Comparison of ENCODE assay signal across 10 cellular contexts in the genomic region with DNA sequence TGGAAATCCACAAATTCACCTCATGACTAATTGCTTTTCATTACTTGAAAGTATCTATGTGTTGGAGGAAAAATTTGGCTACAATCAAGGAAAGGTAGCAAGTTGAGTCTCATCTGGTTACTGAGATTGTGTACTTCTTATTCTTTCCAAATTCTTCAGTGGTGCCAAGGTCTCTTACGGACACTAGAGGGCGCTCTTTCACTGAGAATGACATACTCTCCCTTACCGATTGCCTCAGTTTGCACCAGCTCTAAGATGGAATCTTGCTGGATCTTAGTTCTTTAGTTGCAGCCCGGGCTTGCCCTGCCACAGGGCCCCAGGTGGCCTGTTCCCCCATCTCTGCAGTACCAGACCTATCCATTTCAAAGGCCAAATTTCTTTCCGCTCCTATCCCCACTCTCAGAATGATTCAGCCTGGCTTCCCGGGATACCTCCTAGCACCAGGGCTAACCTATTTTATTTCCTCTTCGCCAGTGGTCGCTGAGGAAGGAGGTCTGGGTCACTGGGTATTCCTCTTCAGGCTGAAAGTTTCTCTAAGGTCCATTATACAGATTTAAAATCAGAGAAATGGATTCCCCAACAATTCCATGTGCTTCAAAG. TPM values are rescaled to one million over a fixed set of nuclear protein-coding genes. Genes with fewer than 3 reads are reported as not detected.
DNase-seq lines count a peak whose midpoint lies in the region; ATAC-seq and TF ChIP-seq lines count a peak whose summit lies in the region.
"Had no signal": no experiment of that assay in that cellular context is flagged by ENCODE, and none has a peak within 500 bp of the region (broad histone marks: within the 10 kb centered on the region; RNA-seq: fewer than 3 reads in every experiment).

No MANE protein-coding gene starts in this region.

- no peak overlapping the region for H3K4me3 ChIP-seq in SU-DHL-6 (ENCODE audit: insufficient read depth, low read length, poor library complexity, severe bottlenecking)
- H3K4me3 ChIP-seq: BLaER1 had no signal

- H3K9me3 ChIP-seq in SU-DHL-6 (ENCODE audit: insufficient read depth, low read length): no peaks in the 10 kb centered on the region
- H3K9me3 ChIP-seq: BLaER1 had no signal

- H3K9me3 Mint-ChIP-seq in mesothelial cell of epicardium: peaks cover 21% of the 10 kb centered on the region
- H3K9me3 Mint-ChIP-seq: activated naive CD4-positive, alpha-beta T cell treated with anti-CD3 and anti-CD28 coated beads, Interleukin-2, amount 50 U/mL, for 24 hours had no signal

- DNase-seq in NCI-H1436 (lab: John Stamatoyannopoulos, UW) (peak; percentile 42), NCI-H1436 treated with DMSO at 0.1 percent for 48 hours (lab: John Stamatoyannopoulos, UW) (no peak), NAMALWA (ENCODE audit: low spot score) (peak; percentile 54), dermis blood vessel endothelial cell (peak; percentile 67), mesothelial cell of epicardium (ENCODE audit: low spot score in 2 of 2, unreplicated experiment in 2 of 2) (no peak)

- no peak overlapping the region for H2AFZ ChIP-seq in SU-DHL-6 (ENCODE audit: low read depth, low read length, severe bottlenecking)

- no peaks in the 10 kb centered on the region for H3K36me3 Mint-ChIP-seq in mesothelial cell of epicardium
- H3K36me3 Mint-ChIP-seq: activated naive CD4-positive, alpha-beta T cell treated with anti-CD3 and anti-CD28 coated beads, Interleukin-2, amount 50 U/mL, for 24 hours had no signal

- peaks cover 64% of the 10 kb centered on the region for H3K27me3 Mint-ChIP-seq in mesothelial cell of epicardium (ENCODE audit: low read depth)

- no peaks in the 10 kb centered on the region for H3K4me1 Mint-ChIP-seq in mesothelial cell of epicardium
- H3K4me1 Mint-ChIP-seq: activated naive CD4-positive, alpha-beta T cell treated with anti-CD3 and anti-CD28 coated beads, Interleukin-2, amount 50 U/mL, for 24 hours had no signal

- H3K27me3 ChIP-seq in SU-DHL-6 (ENCODE audit: low read length): no peaks in the 10 kb centered on the region

- no peak overlapping the region for H3K27ac ChIP-seq in SU-DHL-6 (ENCODE audit: low read depth, low read length)
- H3K27ac ChIP-seq: BLaER1 had no signal

- no peak overlapping the region for H3K27ac Mint-ChIP-seq in mesothelial cell of epicardium
- H3K27ac Mint-ChIP-seq: activated naive CD4-positive, alpha-beta T cell treated with anti-CD3 and anti-CD28 coated beads, Interleukin-2, amount 50 U/mL, for 24 hours had no signal

- H3K9ac ChIP-seq in SU-DHL-6 (ENCODE audit: low read length): no peak overlapping the region
- H3K9ac ChIP-seq: BLaER1 had no signal

- no peaks in the 10 kb centered on the region for H3F3A ChIP-seq in SU-DHL-6 (ENCODE audit: insufficient read depth)

- no peaks in the 10 kb centered on the region for H3K79me2 ChIP-seq in SU-DHL-6 (ENCODE audit: insufficient read depth, low read length)

- H3K4me2 ChIP-seq in SU-DHL-6 (ENCODE audit: low read depth, low read length, poor library complexity, severe bottlenecking): no peak overlapping the region
- H3K4me2 ChIP-seq: BLaER1 had no signal

- TF ChIP-seq CTCF in SU-DHL-6 (IDR thresholded peaks at IDR 0.05; ENCODE audit: insufficient read depth, low read length, poor library complexity, severe bottlenecking) (peak; percentile 25), mesothelial cell of epicardium (IDR thresholded peaks at IDR 0.05; ENCODE audit: unreplicated experiment) (peak; percentile 77)

- no peaks in the 10 kb centered on the region for H3K9me2 ChIP-seq in SU-DHL-6 (replicated peaks; ENCODE audit: insufficient read depth, low read length)

- H3K36me3 ChIP-seq in SU-DHL-6 (ENCODE audit: low read length): no peaks in the 10 kb centered on the region
- H3K36me3 ChIP-seq: BLaER1 had no signal

- ATAC-seq in GM21717 (IDR thresholded peaks at IDR 0.05; ENCODE audit: unreplicated experiment) (peak; percentile 90), HG02678 (IDR thresholded peaks at IDR 0.05; ENCODE audit: unreplicated experiment) (no peak)

- no peak overlapping the region for H3K4me3 Mint-ChIP-seq in mesothelial cell of epicardium
- H3K4me3 Mint-ChIP-seq: activated naive CD4-positive, alpha-beta T cell treated with anti-CD3 and anti-CD28 coated beads, Interleukin-2, amount 50 U/mL, for 24 hours had no signal

- H4K20me1 ChIP-seq in SU-DHL-6 (ENCODE audit: low read depth, low read length): no peaks in the 10 kb centered on the region
- H4K20me1 ChIP-seq: BLaER1 had no signal

RNA-seq across cellular contexts. Expression of gene GPR50, which starts 24.6 kb away (rescaled TPM):
- not detected in 2 replicates for total RNA-seq in dermis blood vessel endothelial cell
- total RNA-seq in mesothelial cell of epicardium: 0.25 to 0.65 TPM (median 0.64 TPM) in 3 replicates

Comparison
In these comparisons a context has a peak if more than half of its experiments do, and no peak if none do; other contexts are left out.
1. DNase-seq: peak in NCI-H1436 (single experiment), NAMALWA (single experiment) and dermis blood vessel endothelial cell (single experiment); none in NCI-H1436 treated with DMSO at 0.1 percent for 48 hours (single experiment) and mesothelial cell of epicardium (0 of 2).